8 cellular contexts compared by ENCODE assay signal in the genomic region with DNA sequence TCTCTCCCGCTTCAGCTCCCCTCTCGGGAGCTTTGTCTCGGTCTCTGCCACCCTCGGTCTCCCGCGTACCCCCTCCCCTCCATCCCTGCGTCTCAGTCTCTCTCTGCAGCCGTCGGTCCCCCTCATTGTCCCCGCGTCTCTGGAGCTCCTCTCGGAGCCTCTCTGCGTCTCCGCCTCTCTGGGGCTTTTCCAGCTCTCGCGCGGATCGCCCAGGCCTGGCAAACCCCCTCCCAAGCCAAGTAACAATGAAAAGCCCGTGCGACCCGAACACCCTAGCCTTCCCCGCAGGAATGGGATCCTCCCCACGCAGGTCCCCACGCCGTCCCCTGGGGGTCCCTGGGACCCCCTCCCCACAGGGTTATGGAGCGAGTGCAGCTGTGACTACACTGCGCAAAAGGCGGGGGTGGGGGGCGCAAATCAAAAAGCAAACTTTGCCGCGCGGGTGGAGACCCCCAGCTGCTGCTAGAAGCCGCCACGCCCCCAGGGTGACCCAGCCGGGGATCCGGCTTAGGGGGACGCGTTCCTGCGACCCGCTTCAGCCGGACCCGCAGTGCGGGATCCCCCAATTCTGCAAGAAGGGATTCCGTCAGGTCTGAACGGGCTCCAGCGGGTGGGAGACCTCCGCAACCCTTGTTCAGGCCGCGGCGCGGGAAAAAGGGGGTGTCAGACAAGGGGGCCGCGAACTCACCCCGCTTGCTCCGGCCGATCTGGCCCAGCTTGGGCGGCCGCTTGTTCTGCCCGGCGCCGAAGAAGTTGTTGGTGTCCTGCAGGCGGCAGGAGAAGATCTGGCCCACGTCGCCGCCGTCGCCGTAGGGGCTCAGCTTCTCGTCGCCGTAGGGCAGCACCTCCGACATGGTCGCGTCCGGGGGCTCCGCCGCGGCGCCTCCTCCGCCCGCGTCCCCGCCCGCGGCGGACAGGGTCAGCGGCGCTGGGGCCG. TPM values are rescaled to one million over a fixed set of nuclear protein-coding genes. Genes with fewer than 3 reads are reported as not detected.
A peak's percentile ranks its signal among the peaks of the same experiment; 100 is the strongest.
DNase-seq lines count a peak whose midpoint lies in the region; ATAC-seq and TF ChIP-seq lines count a peak whose summit lies in the region.

No MANE protein-coding gene starts in this region.

- H3K36me3 ChIP-seq in IMR-90 (ENCODE audit: control insufficient read depth, insufficient read depth, low read length) (peaks cover 12% of the 10 kb centered on the region; the same call in 1 of the 2 replicates), mesodermal cell (ENCODE audit: control insufficient read depth, insufficient read depth, low read length) (no peaks in the 10 kb centered on the region)

- CTCF ChIA-PET in AG04450 (lab: Charles Lee) (interaction anchor here (1.2 kb wide), 1 partner anchor 11 kb away, joined by 3 read pairs; no protein-coding TSS in a partner anchor), IMR-90 (lab: Yijun Ruan, JAX) (interaction anchor here (0.7 to 1.0 kb wide), 2 partner anchors 9 to 305 kb away, joined by 3 read pairs; no protein-coding TSS in a partner anchor)

- H3K9me3 ChIP-seq in AG04450 (ENCODE audit: control insufficient read depth, insufficient read depth, low read length): peaks cover 10% of the 10 kb centered on the region; the same call in 1 of the 2 replicates
- no peaks in the 10 kb centered on the region for H3K9me3 ChIP-seq in IMR-90 (ENCODE audit: control insufficient read depth, insufficient read depth, low read length)
- no peaks in the 10 kb centered on the region for H3K9me3 ChIP-seq in mesodermal cell (ENCODE audit: control insufficient read depth, low read length)

- no peak overlapping the region for H2BK15ac ChIP-seq in IMR-90 (ENCODE audit: low read depth, low read length)

- H2AK5ac ChIP-seq in IMR-90 (ENCODE audit: low read depth, low read length): 0 out of 2 replicates have a peak overlapping the region, but pooled peaks have one; percentile 26

- BruUV-seq in IMR-90 (replicated peaks; lab: Mats Ljungman, UMichigan): no TSS peak

- peaks cover 26% of the 10 kb centered on the region for H4K20me1 ChIP-seq in IMR-90 (ENCODE audit: insufficient read depth, low read length)

- peak overlapping the region; percentile 39 to 82; a peak in 3 of 4 replicates for H4K8ac ChIP-seq in IMR-90 (ENCODE audit: low read depth in 2 of 2, low read length in 2 of 2)

- peak overlapping the region; percentile 95 for H3K18ac ChIP-seq in IMR-90 (ENCODE audit: low read depth, low read length)

- no peak for DNase-seq in AG04450 (ENCODE audit: low read depth, low spot score)
- DNase-seq in IMR-90: no peak
- no peak for DNase-seq in AML-193 (lab: John Stamatoyannopoulos, UW)
- DNase-seq in middle frontal gyrus (ENCODE audit: extremely low spot score, low spot score): no peak

- peak overlapping the region; percentile 80; the same call in 1 of the 2 replicates for H4K91ac ChIP-seq in IMR-90 (ENCODE audit: insufficient read depth, low read depth, low read length)

- H3K4me2 ChIP-seq in IMR-90 (ENCODE audit: low read depth, low read length): peak overlapping the region; percentile 91

- H4K5ac ChIP-seq in IMR-90 (ENCODE audit: low read depth, low read length): peak overlapping the region; percentile 89

- H3K4ac ChIP-seq in IMR-90 (ENCODE audit: low read depth, low read length): peak overlapping the region; percentile 96

- H3K9me1 ChIP-seq in IMR-90 (ENCODE audit: insufficient read depth, low read length): peaks cover 20% of the 10 kb centered on the region

- H3K56ac ChIP-seq in IMR-90 (ENCODE audit: extremely low read depth, insufficient read depth, low read length): peak overlapping the region; percentile 89; the same call in 1 of the 2 replicates

- peak overlapping the region; percentile 98 for H3K23ac ChIP-seq in IMR-90 (ENCODE audit: low read depth, low read length)

- peak overlapping the region; percentile 89 for H2AK9ac ChIP-seq in IMR-90 (replicated peaks; ENCODE audit: low read depth, low read length, poor library complexity)

- dilution Hi-C loops in IMR-90 (cut with HindIII; ENCODE audit: low sequenced_read_pairs, unreplicated experiment): no loop called here

- H3K4me1 ChIP-seq in IMR-90 (ENCODE audit: control insufficient read depth, insufficient read depth, low read length) (peaks cover 25% of the 10 kb centered on the region), mesodermal cell (ENCODE audit: control insufficient read depth, insufficient read depth, low read length, poor library complexity, severe bottlenecking) (peaks cover 18% of the 10 kb centered on the region)

- H3K4me3 ChIP-seq in AG04450 (ENCODE audit: low read depth, low read length) (peak overlapping the region; percentile 88), IMR-90 (ENCODE audit: insufficient read depth, low read depth, low read length) (peak overlapping the region; percentile 99), mesodermal cell (ENCODE audit: extremely low read depth, insufficient read depth, low read length, poor library complexity, severe bottlenecking) (peak overlapping the region; percentile 73)

- peak overlapping the region; percentile 66 for H2AFZ ChIP-seq in IMR-90 (replicated peaks; ENCODE audit: low read length, poor library complexity)

- H3K14ac ChIP-seq in IMR-90 (replicated peaks; ENCODE audit: low read depth, low read length): peak overlapping the region; percentile 90

- peaks cover 10 to 32% of the 10 kb centered on the region in 2 experiments; a peak in 3 of 4 replicates for H3K79me1 ChIP-seq in IMR-90 (ENCODE audit: low read depth in 1 of 2, low read length in 2 of 2)

- 1% methylated on average over 21 of the region's 89 CpGs; no CpG with 5 or more reads in 1 of the 2 experiments for WGBS in IMR-90 (ENCODE audit: extremely low coverage in 2 of 2, insufficient read length in 1 of 2), 2 experiments
- 0% methylated on average over 80 to 85 of the region's 89 CpGs for WGBS in mesodermal cell (ENCODE audit: insufficient coverage in 2 of 2), 2 experiments

- H3K27me3 ChIP-seq in AG04450 (ENCODE audit: control insufficient read depth, insufficient read depth, low read length): peaks cover 2% of the 10 kb centered on the region
- no peaks in the 10 kb centered on the region for H3K27me3 ChIP-seq in IMR-90 (ENCODE audit: control insufficient read depth, insufficient read depth, low read length)

- TF ChIP-seq CTCF in AG04450 (IDR thresholded peaks at IDR 0.05; ENCODE audit: low read depth, low read length): no peak
- TF ChIP-seq CTCF in IMR-90 (conservative IDR thresholded peaks at IDR 0.05; ENCODE audit: low read depth, low read length): no peak

- peak overlapping the region; percentile 68 for H3K27ac ChIP-seq in AG04450 (ENCODE audit: low read depth, low read length)
- H3K27ac ChIP-seq in IMR-90 (ENCODE audit: insufficient read depth, low read length): peak overlapping the region; percentile 100
- H3K27ac ChIP-seq in cingulate gyrus (ENCODE audit: low read depth, low read length): peak overlapping the region; percentile 81
- no peak overlapping the region for H3K27ac ChIP-seq in mesodermal cell (ENCODE audit: low read depth, low read length, severe bottlenecking)

- peak overlapping the region; percentile 91 for H2BK5ac ChIP-seq in IMR-90 (ENCODE audit: low read depth, low read length, poor library complexity, severe bottlenecking)

- TF ChIP-seq RAD21 in IMR-90 (IDR thresholded peaks at IDR 0.05; ENCODE audit: low read length): no peak

- H2BK20ac ChIP-seq in IMR-90 (ENCODE audit: low read depth, low read length): no peak overlapping the region

- peak overlapping the region; percentile 90 for H2BK120ac ChIP-seq in IMR-90 (ENCODE audit: low read depth, low read length)

- POLR2A ChIA-PET in AG04450 (lab: Yijun Ruan, JAX) (interaction anchor here (0.8 to 2.0 kb wide), 4 partner anchors 10 to 603 kb away, joined by 3 to 16 read pairs (median 4); partner anchors contain the start of genes MUL1 and OTUD3), IMR-90 (lab: Charles Lee; ENCODE audit: unreplicated experiment) (interaction anchor here (1.0 to 1.6 kb wide), 2 partner anchors 10 kb away, joined by 3 to 5 read pairs; no protein-coding TSS in a partner anchor)

- no peak for ATAC-seq in IMR-90 (ENCODE audit: low read depth)
- ATAC-seq in HG02623 (IDR thresholded peaks at IDR 0.05; ENCODE audit: unreplicated experiment): no peak
- ATAC-seq in GM21717 (IDR thresholded peaks at IDR 0.05; ENCODE audit: unreplicated experiment): no peak

- peak overlapping the region; percentile 100 for H3K9ac ChIP-seq in IMR-90 (ENCODE audit: low read depth, low read length)

- in situ Hi-C loops in IMR-90 (cut with MboI; ENCODE audit: low sequenced_read_pairs): no loop called here

- TF ChIP-seq POLR2A in IMR-90 (IDR thresholded peaks at IDR 0.05; ENCODE audit: low read depth, low read length): no peak

- intact Hi-C loops in IMR-90 (cut with micrococcal nuclease): loop anchor here (5.0 kb wide), 1 partner anchor 57 kb away; no protein-coding TSS in a partner anchor

TF ChIP-seq in IMR-90, 13 proteins besides CTCF, POLR2A, EP300 and RAD21:
- TF ChIP-seq CEBPB (IDR thresholded peaks at IDR 0.05; ENCODE audit: low read depth, low read length): no peak
- TF ChIP-seq, protein P1, sequence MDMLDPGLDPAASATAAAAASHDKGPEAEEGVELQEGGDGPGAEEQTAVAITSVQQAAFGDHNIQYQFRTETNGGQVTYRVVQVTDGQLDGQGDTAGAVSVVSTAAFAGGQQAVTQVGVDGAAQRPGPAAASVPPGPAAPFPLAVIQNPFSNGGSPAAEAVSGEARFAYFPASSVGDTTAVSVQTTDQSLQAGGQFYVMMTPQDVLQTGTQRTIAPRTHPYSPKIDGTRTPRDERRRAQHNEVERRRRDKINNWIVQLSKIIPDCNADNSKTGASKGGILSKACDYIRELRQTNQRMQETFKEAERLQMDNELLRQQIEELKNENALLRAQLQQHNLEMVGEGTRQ (IDR thresholded peaks at IDR 0.05; ENCODE audit: low read depth, low read length): no peak

RNA-seq across cellular contexts. Expression of gene CAMK2N1, which starts 1.2 kb away (rescaled TPM):
- 62.8 and 83.1 TPM in 2 replicates for polyA plus RNA-seq in AG04450 (2011; rRNA removed)
- 15.7 and 19.8 TPM in 2 replicates for polyA minus RNA-seq in AG04450 (2011; rRNA and poly(A)+ RNA removed)
- 10.2 and 28.9 TPM in 2 replicates for total RNA-seq in IMR-90 (2012; rRNA removed)
- 44.4 and 46.8 TPM in 2 replicates for polyA plus RNA-seq in IMR-90 (2012; rRNA removed)
- polyA plus RNA-seq in IMR-90 (2012; cell fraction: cytosol; rRNA removed): 21.6 and 22.6 TPM in 2 replicates
- 5.2 and 13.1 TPM in 2 replicates for polyA plus RNA-seq in IMR-90 (2012; cell fraction: nucleus; rRNA removed; ENCODE audit: low replicate concordance)
- 29.7 TPM for polyA plus RNA-seq in mesodermal cell (2013, experiment 1 of 2)
- polyA plus RNA-seq in mesodermal cell (2013, experiment 2 of 2): 30.7 TPM

RNA-seq across cellular contexts. Expression of gene MUL1, which starts 23.2 kb away (rescaled TPM):
- polyA plus RNA-seq in AG04450 (2011; rRNA removed) (23.1 and 26.6 TPM in 2 replicates), IMR-90 (2012; rRNA removed) (20.6 and 20.7 TPM in 2 replicates)
- 23.2 and 30.1 TPM in 2 replicates for polyA minus RNA-seq in AG04450 (2011; rRNA and poly(A)+ RNA removed)
- total RNA-seq in IMR-90 (2012; rRNA removed): 19.7 and 21.1 TPM in 2 replicates
- 18.3 and 21.6 TPM in 2 replicates for polyA plus RNA-seq in IMR-90 (2012; cell fraction: cytosol; rRNA removed)
- polyA plus RNA-seq in IMR-90 (2012; cell fraction: nucleus; rRNA removed; ENCODE audit: low replicate concordance): 8.3 and 10.7 TPM in 2 replicates
- 19.9 TPM for polyA plus RNA-seq in mesodermal cell (2013, experiment 1 of 2)
- polyA plus RNA-seq in mesodermal cell (2013, experiment 2 of 2): 16.1 TPM
